1 cellular context compared by ENCODE assay signal in the genomic region with DNA sequence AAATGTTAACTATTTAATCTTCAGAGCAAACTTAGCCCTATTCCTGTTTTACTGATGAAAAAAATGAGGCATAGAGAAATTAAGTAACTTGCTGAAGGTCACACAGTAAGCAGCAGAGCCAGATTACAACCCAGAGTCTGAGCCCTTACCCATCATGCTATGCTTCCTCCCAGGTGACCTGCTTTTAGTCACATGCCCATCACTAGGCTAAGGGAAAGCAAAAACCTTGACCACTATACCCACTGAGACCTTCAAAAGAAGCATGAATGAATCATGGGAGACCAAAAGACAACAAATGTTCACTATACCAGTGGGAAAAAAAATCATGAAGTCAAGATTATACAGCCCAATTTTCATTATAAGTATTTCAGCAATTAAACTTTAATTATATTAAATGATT.
TF ChIP-seq lines count a peak whose summit lies in the region.

No MANE protein-coding gene starts in this region.

TF ChIP-seq in GM23338, 12 proteins besides CTCF, POLR2A, EP300 and RAD21 (continued from another document):
- TF ChIP-seq, protein P1, sequence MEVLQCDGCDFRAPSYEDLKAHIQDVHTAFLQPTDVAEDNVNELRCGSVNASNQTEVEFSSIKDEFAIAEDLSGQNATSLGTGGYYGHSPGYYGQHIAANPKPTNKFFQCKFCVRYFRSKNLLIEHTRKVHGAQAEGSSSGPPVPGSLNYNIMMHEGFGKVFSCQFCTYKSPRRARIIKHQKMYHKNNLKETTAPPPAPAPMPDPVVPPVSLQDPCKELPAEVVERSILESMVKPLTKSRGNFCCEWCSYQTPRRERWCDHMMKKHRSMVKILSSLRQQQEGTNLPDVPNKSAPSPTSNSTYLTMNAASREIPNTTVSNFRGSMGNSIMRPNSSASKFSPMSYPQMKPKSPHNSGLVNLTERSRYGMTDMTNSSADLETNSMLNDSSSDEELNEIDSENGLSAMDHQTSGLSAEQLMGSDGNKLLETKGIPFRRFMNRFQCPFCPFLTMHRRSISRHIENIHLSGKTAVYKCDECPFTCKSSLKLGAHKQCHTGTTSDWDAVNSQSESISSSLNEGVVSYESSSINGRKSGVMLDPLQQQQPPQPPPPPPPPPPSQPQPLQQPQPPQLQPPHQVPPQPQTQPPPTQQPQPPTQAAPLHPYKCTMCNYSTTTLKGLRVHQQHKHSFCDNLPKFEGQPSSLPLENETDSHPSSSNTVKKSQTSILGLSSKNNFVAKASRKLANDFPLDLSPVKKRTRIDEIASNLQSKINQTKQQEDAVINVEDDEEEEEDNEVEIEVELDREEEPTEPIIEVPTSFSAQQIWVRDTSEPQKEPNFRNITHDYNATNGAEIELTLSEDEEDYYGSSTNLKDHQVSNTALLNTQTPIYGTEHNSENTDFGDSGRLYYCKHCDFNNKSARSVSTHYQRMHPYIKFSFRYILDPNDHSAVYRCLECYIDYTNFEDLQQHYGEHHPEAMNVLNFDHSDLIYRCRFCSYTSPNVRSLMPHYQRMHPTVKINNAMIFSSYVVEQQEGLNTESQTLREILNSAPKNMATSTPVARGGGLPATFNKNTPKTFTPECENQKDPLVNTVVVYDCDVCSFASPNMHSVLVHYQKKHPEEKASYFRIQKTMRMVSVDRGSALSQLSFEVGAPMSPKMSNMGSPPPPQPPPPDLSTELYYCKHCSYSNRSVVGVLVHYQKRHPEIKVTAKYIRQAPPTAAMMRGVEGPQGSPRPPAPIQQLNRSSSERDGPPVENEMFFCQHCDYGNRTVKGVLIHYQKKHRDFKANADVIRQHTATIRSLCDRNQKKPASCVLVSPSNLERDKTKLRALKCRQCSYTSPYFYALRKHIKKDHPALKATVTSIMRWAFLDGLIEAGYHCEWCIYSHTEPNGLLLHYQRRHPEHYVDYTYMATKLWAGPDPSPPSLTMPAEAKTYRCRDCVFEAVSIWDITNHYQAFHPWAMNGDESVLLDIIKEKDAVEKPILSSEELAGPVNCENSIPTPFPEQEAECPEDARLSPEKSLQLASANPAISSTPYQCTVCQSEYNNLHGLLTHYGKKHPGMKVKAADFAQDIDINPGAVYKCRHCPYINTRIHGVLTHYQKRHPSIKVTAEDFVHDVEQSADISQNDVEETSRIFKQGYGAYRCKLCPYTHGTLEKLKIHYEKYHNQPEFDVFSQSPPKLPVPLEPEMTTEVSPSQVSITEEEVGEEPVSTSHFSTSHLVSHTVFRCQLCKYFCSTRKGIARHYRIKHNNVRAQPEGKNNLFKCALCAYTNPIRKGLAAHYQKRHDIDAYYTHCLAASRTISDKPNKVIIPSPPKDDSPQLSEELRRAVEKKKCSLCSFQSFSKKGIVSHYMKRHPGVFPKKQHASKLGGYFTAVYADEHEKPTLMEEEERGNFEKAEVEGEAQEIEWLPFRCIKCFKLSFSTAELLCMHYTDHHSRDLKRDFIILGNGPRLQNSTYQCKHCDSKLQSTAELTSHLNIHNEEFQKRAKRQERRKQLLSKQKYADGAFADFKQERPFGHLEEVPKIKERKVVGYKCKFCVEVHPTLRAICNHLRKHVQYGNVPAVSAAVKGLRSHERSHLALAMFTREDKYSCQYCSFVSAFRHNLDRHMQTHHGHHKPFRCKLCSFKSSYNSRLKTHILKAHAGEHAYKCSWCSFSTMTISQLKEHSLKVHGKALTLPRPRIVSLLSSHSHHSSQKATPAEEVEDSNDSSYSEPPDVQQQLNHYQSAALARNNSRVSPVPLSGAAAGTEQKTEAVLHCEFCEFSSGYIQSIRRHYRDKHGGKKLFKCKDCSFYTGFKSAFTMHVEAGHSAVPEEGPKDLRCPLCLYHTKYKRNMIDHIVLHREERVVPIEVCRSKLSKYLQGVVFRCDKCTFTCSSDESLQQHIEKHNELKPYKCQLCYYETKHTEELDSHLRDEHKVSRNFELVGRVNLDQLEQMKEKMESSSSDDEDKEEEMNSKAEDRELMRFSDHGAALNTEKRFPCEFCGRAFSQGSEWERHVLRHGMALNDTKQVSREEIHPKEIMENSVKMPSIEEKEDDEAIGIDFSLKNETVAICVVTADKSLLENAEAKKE (CRISPR knock-in tag; IDR thresholded peaks at IDR 0.05), result no peak
- TF ChIP-seq, protein P2, sequence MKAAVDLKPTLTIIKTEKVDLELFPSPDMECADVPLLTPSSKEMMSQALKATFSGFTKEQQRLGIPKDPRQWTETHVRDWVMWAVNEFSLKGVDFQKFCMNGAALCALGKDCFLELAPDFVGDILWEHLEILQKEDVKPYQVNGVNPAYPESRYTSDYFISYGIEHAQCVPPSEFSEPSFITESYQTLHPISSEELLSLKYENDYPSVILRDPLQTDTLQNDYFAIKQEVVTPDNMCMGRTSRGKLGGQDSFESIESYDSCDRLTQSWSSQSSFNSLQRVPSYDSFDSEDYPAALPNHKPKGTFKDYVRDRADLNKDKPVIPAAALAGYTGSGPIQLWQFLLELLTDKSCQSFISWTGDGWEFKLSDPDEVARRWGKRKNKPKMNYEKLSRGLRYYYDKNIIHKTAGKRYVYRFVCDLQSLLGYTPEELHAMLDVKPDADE (IDR thresholded peaks at IDR 0.05), result no peak
- no peak for TF ChIP-seq POLR2AphosphoS5 (IDR thresholded peaks at IDR 0.05; ENCODE audit: low read depth)
- no peak for TF ChIP-seq JUNB (IDR thresholded peaks at IDR 0.05; ENCODE audit: unreplicated experiment)
- no peak for TF ChIP-seq ZNF114 (CRISPR knock-in tag; IDR thresholded peaks at IDR 0.05)
- TF ChIP-seq EZH2 (IDR thresholded peaks at IDR 0.05; ENCODE audit: low read depth, unreplicated experiment), result no peak
